Comparison of ENCODE assay signal across 32 cellular contexts in genomic region chr18:57853864-57854263, GRCh38. TPM values are rescaled to one million over a fixed set of nuclear protein-coding genes. Genes with fewer than 3 reads are reported as not detected.
"Had no signal": no experiment of that assay in that cellular context is flagged by ENCODE, and none has a peak within 500 bp of the region (broad histone marks: within the 10 kb centered on the region; RNA-seq: fewer than 3 reads in every experiment).

No MANE protein-coding gene starts in this region.

- H3K27me3 ChIP-seq: ascending aorta, cardiac muscle cell had no signal

- ATAC-seq: activated CD8-positive, alpha-beta T cell treated with anti-CD3 and anti-CD28 coated beads for 36 hours; activated naive CD8-positive, alpha-beta T cell treated with anti-CD3 and anti-CD28 coated beads, Interleukin-2, amount 50 U/mL, for 24 hours; activated T-cell treated with anti-CD3 and anti-CD28 coated beads, Interleukin-2, amount 50 U/mL, for 4 hours; activated T-cell treated with anti-CD3 and anti-CD28 coated beads, Interleukin-2, amount 50 U/mL, for 72 hours; activated T-helper 17 cell treated with anti-CD3 and anti-CD28 coated beads, Interleukin-2, amount 50 U/mL, for 72 hours had no signal

- H3K4me3 ChIP-seq: ascending aorta, cardiac muscle cell had no signal

- H3K4me1 ChIP-seq: ascending aorta had no signal

- H3K9me3 ChIP-seq: ascending aorta had no signal

- H3K27ac ChIP-seq: ascending aorta, cardiac muscle cell, VCaP had no signal

- H3K36me3 ChIP-seq: ascending aorta, cardiac muscle cell had no signal

- DNase-seq: activated B cell treated with CpG ODN at 0.5 μM for 24 hours; activated CD4-positive, alpha-beta memory T cell treated with anti-CD3 and anti-CD28 coated beads for 36 hours; activated CD4-positive, alpha-beta T cell treated with anti-CD3 and anti-CD28 coated beads for 4 hours; activated CD4-positive, alpha-beta T cell treated with anti-CD3 and anti-CD28 coated beads, Interleukin-2, amount 10 ng/mL, durations not matched to agents 24 days and 14 days; activated CD4-positive, alpha-beta T cell treated with anti-CD3 and anti-CD28 coated beads, Interleukin-2, amount 50 U/mL, for 1 hour; activated CD4-positive, alpha-beta T cell treated with anti-CD3 and anti-CD28 coated beads, Interleukin-2, amount 50 U/mL, for 4 hours; activated CD4-positive, CD25-positive, alpha-beta regulatory T cell treated with anti-CD3 and anti-CD28 coated beads, Interleukin-2, amount 50 U/mL, for 72 hours; activated CD8-positive, alpha-beta memory T cell treated with anti-CD3 and anti-CD28 coated beads, Interleukin-2, amount 50 U/mL, for 4 hours; activated CD8-positive, alpha-beta T cell treated with anti-CD3 and anti-CD28 coated beads for 36 hours; activated effector memory CD4-positive, alpha-beta T cell treated with anti-CD3 and anti-CD28 coated beads, Interleukin-2, amount 50 U/mL, for 16 hours; activated gamma-delta T cell treated with Interleukin-2 at 50 U/mL for 16 hours; activated naive CD4-positive, alpha-beta T cell; activated naive CD4-positive, alpha-beta T cell treated with anti-CD3 and anti-CD28 coated beads for 36 hours; activated naive CD8-positive, alpha-beta T cell treated with anti-CD3 and anti-CD28 coated beads, Interleukin-2, amount 10 ng/mL, durations not matched to agents 7 days and 5 days; activated naive CD8-positive, alpha-beta T cell treated with anti-CD3 and anti-CD28 coated beads, Interleukin-2, amount 50 U/mL, for 24 hours; activated T-cell treated with anti-CD3 and anti-CD28 coated beads for 4 hours; activated T-cell treated with anti-CD3 and anti-CD28 coated beads, Interleukin-2, amount 50 U/mL, for 1 hour; activated T-cell treated with anti-CD3 and anti-CD28 coated beads, Interleukin-2, amount 50 U/mL, for 4 hours; activated T-cell treated with anti-CD3 and anti-CD28 coated beads, Interleukin-2, amount 50 U/mL, for 72 hours; amygdala; anterior cingulate cortex; caudate nucleus; SW 1271; T-helper 1 cell; T-helper 2 cell; T-helper 9 cell had no signal

- FAIRE-seq: bronchial epithelial cell, TTC549 had no signal

RNA-seq across cellular contexts. Expression of gene ATP8B1, which starts 50.7 kb away (rescaled TPM):
- total RNA-seq: activated CD4-positive, alpha-beta memory T cell treated with anti-CD3 and anti-CD28 coated beads for 36 hours; activated CD4-positive, alpha-beta T cell treated with anti-CD3 and anti-CD28 coated beads, Interleukin-2, amount 10 ng/mL, durations not matched to agents 24 days and 14 days; activated naive CD4-positive, alpha-beta T cell treated with anti-CD3 and anti-CD28 coated beads for 36 hours; activated T-cell treated with anti-CD3 and anti-CD28 coated beads, Interleukin-2, amount 50 U/mL, for 72 hours; activated T-helper 17 cell treated with anti-CD3 and anti-CD28 coated beads, Interleukin-2, amount 50 U/mL, for 72 hours had no signal
